Comparison of ENCODE assay signal across 8 cellular contexts in the genomic region with DNA sequence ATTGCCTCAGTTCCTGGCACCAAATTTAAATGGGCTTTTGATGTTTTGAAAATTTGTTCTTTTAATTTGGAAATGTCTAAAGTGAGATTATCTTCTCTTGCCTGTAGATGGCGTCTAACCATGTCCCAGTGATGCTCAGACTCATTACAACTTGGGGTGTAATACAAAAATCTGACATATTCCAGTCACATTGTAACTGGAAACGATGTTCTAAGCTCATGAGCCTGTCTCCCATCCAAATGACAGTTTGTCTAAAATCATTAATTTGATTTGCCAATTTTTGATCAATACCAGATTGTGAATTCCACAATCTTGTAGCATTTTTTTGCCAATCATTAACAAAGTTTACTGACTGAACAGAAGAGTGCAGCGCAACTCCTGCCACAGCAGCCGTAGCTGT. TPM values are rescaled to one million over a fixed set of nuclear protein-coding genes. Genes with fewer than 3 reads are reported as not detected.
A peak's percentile ranks its signal among the peaks of the same experiment; 100 is the strongest.
DNase-seq lines count a peak whose midpoint lies in the region; ATAC-seq, FAIRE-seq and TF ChIP-seq lines count a peak whose summit lies in the region.
"Not testable (repeated sequence)": the region's sequence is repeated elsewhere in the genome, so short reads cannot be mapped to it uniquely, and the experiment has no call there.

No MANE protein-coding gene starts in this region.

- not testable (repeated sequence) for H4K8ac ChIP-seq in trophoblast cell (ENCODE audit: low read depth, low read length)

- TF ChIP-seq CTCF in PC-3 (conservative IDR thresholded peaks at IDR 0.05; ENCODE audit: low read depth, low read length) (peak; percentile 56), endothelial cell of umbilical vein (IDR thresholded peaks at IDR 0.05; ENCODE audit: extremely low read depth in 1 of 2, insufficient read depth in 1 of 2, low read depth in 1 of 2, low read length in 2 of 2) (peak; percentile 12 to 23), kidney epithelial cell (IDR thresholded peaks at IDR 0.05; ENCODE audit: insufficient read depth, low read length, poor library complexity, severe bottlenecking) (peak; percentile 34)

- H4K91ac ChIP-seq in trophoblast cell (ENCODE audit: low read depth, low read length) = not testable (repeated sequence)

- H3K36me3 Mint-ChIP-seq in activated naive CD4-positive, alpha-beta T cell treated with anti-CD3 and anti-CD28 coated beads for 36 hours (ENCODE audit: low read depth) = not testable (repeated sequence)

- H2AK5ac ChIP-seq in trophoblast cell (ENCODE audit: low read length) = not testable (repeated sequence)

- dilution Hi-C loops in endothelial cell of umbilical vein (cut with MboI; ENCODE audit: extremely low pct_ligation_motif_present, low sequenced_read_pairs) = not testable (repeated sequence)

- not testable (repeated sequence) for H3K9ac ChIP-seq in PC-3 (ENCODE audit: low read length); endothelial cell of umbilical vein (replicated peaks; ENCODE audit: extremely low read depth, insufficient read depth, low read length); trophoblast cell (ENCODE audit: low read length)

- not testable (repeated sequence) for H3K79me1 ChIP-seq in trophoblast cell (ENCODE audit: low read length)

- H3K4ac ChIP-seq in trophoblast cell (ENCODE audit: low read depth, low read length) = not testable (repeated sequence)

- H3K9me2 ChIP-seq in PC-3 (replicated peaks; ENCODE audit: low read length) = not testable (repeated sequence)

- intact Hi-C loops in PC-3 (cut with micrococcal nuclease) (loop anchor here (1.0 to 10.0 kb wide), 4 partner anchors 67 to 436 kb away; a partner anchor contains a TSS), endothelial cell of umbilical vein (cut with micrococcal nuclease) (loop anchor here (1.0 kb wide), 1 partner anchor 97 kb away; no protein-coding TSS in a partner anchor)
- intact Hi-C loops in activated naive CD4-positive, alpha-beta T cell treated with anti-CD3 and anti-CD28 coated beads for 36 hours (cut with micrococcal nuclease) = loop anchor here (1.0 kb wide), 1 partner anchor 82 kb away; no protein-coding TSS in a partner anchor

- not testable (repeated sequence) for H3K4me3 Mint-ChIP-seq in activated naive CD4-positive, alpha-beta T cell treated with anti-CD3 and anti-CD28 coated beads for 36 hours

- H2BK5ac ChIP-seq in trophoblast cell (ENCODE audit: low read depth, low read length, poor library complexity) = not testable (repeated sequence)

- not testable (repeated sequence) for TF ChIP-seq POLR2A in endothelial cell of umbilical vein (IDR thresholded peaks at IDR 0.05; ENCODE audit: low read depth, low read length)

- H3K4me1 Mint-ChIP-seq in activated naive CD4-positive, alpha-beta T cell treated with anti-CD3 and anti-CD28 coated beads for 36 hours (ENCODE audit: low read depth) = peaks cover 12% of the 10 kb centered on the region

- not testable (repeated sequence) for H3K36me3 ChIP-seq in PC-3 (ENCODE audit: low read depth, low read length); endothelial cell of umbilical vein (ENCODE audit: control insufficient read depth in 2 of 2, extremely low read depth in 1 of 2, insufficient read depth in 2 of 2, low read length in 2 of 2); kidney epithelial cell (ENCODE audit: control insufficient read depth, insufficient read depth, low read length); trophoblast cell (ENCODE audit: control insufficient read depth in 1 of 2, insufficient read depth in 2 of 2, low read length in 2 of 2)

- H3K14ac ChIP-seq in trophoblast cell (ENCODE audit: low read length) = not testable (repeated sequence)

- no CpG with 5 or more reads among the region's 4 CpGs for WGBS in trophoblast cell (ENCODE audit: extremely low coverage, insufficient coverage, insufficient read length)

- CTCF ChIA-PET in PC-3 (lab: Charles Lee) = interaction anchor here (0.8 to 1.0 kb wide), 3 partner anchors 63 to 84 kb away, joined by 4 to 10 read pairs (median 9); no protein-coding TSS in a partner anchor
- CTCF ChIA-PET in activated naive CD4-positive, alpha-beta T cell treated with anti-CD3 and anti-CD28 coated beads for 36 hours (lab: Charles Lee) = interaction anchor here (0.6 to 2.0 kb wide), 6 partner anchors 8 to 145 kb away, joined by 3 to 14 read pairs (median 4); a partner anchor contains a TSS
- CTCF ChIA-PET in endothelial cell of umbilical vein (lab: Charles Lee) = interaction anchor here (0.6 to 1.4 kb wide), 12 partner anchors 11 to 98 kb away, joined by 3 to 11 read pairs (median 4); a partner anchor contains a TSS

- not testable (repeated sequence) for H2BK120ac ChIP-seq in trophoblast cell (ENCODE audit: insufficient read depth, low read length, poor library complexity)

- H3K79me2 ChIP-seq in PC-3 (ENCODE audit: low read length); endothelial cell of umbilical vein (ENCODE audit: control insufficient read depth, insufficient read depth, low read length); trophoblast cell (ENCODE audit: control insufficient read depth, insufficient read depth, low read length, poor library complexity): not testable (repeated sequence)

- not testable (repeated sequence) for BruUV-seq in PC-3 (replicated peaks; lab: Mats Ljungman, UMichigan); endothelial cell of umbilical vein (replicated peaks; lab: Mats Ljungman, UMichigan)

- not testable (repeated sequence) for H2AFZ ChIP-seq in PC-3 (ENCODE audit: low read length); endothelial cell of umbilical vein (ENCODE audit: low read depth, low read length); trophoblast cell (ENCODE audit: insufficient read depth, low read length, poor library complexity)

- H3K27ac Mint-ChIP-seq in activated naive CD4-positive, alpha-beta T cell treated with anti-CD3 and anti-CD28 coated beads for 36 hours = not testable (repeated sequence)

- not testable (repeated sequence) for H3K4me2 ChIP-seq in PC-3 (ENCODE audit: low read length); endothelial cell of umbilical vein (ENCODE audit: insufficient read depth, low read length); trophoblast cell (ENCODE audit: low read length)

- DNase-seq in ELR (ENCODE audit: low read depth) (peak; percentile 46), Kasumi-1 (lab: John Stamatoyannopoulos, UW) (peak; percentile 51 to 54), PC-3 (peak; percentile 46)
- peak; percentile 32 for DNase-seq in activated naive CD4-positive, alpha-beta T cell treated with anti-CD3 and anti-CD28 coated beads for 36 hours
- DNase-seq in endothelial cell of umbilical vein (ENCODE audit: low read depth, low spot score); kidney epithelial cell (ENCODE audit: low read depth); trophoblast cell: not testable (repeated sequence)

- not testable (repeated sequence) for H3K27me3 Mint-ChIP-seq in activated naive CD4-positive, alpha-beta T cell treated with anti-CD3 and anti-CD28 coated beads for 36 hours (ENCODE audit: low read depth)

- not testable (repeated sequence) for H3K27ac ChIP-seq in PC-3 (ENCODE audit: low read length); endothelial cell of umbilical vein (ENCODE audit: insufficient read depth, low read depth, low read length); trophoblast cell (ENCODE audit: low read depth, low read length)

- ATAC-seq in PC-3 = not testable (repeated sequence)

- H2BK12ac ChIP-seq in trophoblast cell (ENCODE audit: low read length) = peak overlapping the region; percentile 24

- H3K4me3 ChIP-seq in PC-3 (ENCODE audit: low read length); endothelial cell of umbilical vein (replicated peaks in 1 of 3; ENCODE audit: insufficient read depth in 1 of 3, low read depth in 1 of 3, low read length in 3 of 3); kidney epithelial cell (ENCODE audit: low read depth, low read length); trophoblast cell (ENCODE audit: low read depth, low read length): not testable (repeated sequence)

- H3K23ac ChIP-seq in trophoblast cell (ENCODE audit: low read length) = not testable (repeated sequence)

- peaks cover 11% of the 10 kb centered on the region for H3K4me1 ChIP-seq in PC-3 (ENCODE audit: insufficient read depth, low read length)
- not testable (repeated sequence) for H3K4me1 ChIP-seq in endothelial cell of umbilical vein (ENCODE audit: control insufficient read depth, extremely low read depth, insufficient read depth, low read length); trophoblast cell (ENCODE audit: control insufficient read depth in 1 of 2, insufficient read depth in 2 of 2, low read length in 2 of 2)

- FAIRE-seq in A204.1 (lab: Jason Lieb, UNC) = peak; percentile 74
- FAIRE-seq in endothelial cell of umbilical vein (lab: Jason Lieb, UNC) = not testable (repeated sequence)

- not testable (repeated sequence) for H3K27me3 ChIP-seq in PC-3 (ENCODE audit: low read length); endothelial cell of umbilical vein (ENCODE audit: control insufficient read depth in 2 of 2, insufficient read depth in 2 of 2, low read length in 2 of 2); kidney epithelial cell (ENCODE audit: control insufficient read depth, insufficient read depth, low read length); trophoblast cell (ENCODE audit: insufficient read depth, low read length)

- H3K9me3 ChIP-seq in PC-3 (ENCODE audit: low read length); endothelial cell of umbilical vein (replicated peaks; ENCODE audit: control insufficient read depth, insufficient read depth, low read length); trophoblast cell (ENCODE audit: insufficient read depth, low read depth, low read length): not testable (repeated sequence)

- H3K9me1 ChIP-seq in endothelial cell of umbilical vein (replicated peaks; ENCODE audit: control insufficient read depth, extremely low read depth, insufficient read depth, low read length) = not testable (repeated sequence)

- not testable (repeated sequence) for H3F3A ChIP-seq in PC-3 (ENCODE audit: low read length, unreplicated experiment)

- POLR2A ChIA-PET in PC-3 (lab: Charles Lee; ENCODE audit: unreplicated experiment); endothelial cell of umbilical vein (lab: Charles Lee): not testable (repeated sequence)

- H4K20me1 ChIP-seq in PC-3 (ENCODE audit: low read length); endothelial cell of umbilical vein (replicated peaks; ENCODE audit: control insufficient read depth, extremely low read depth, insufficient read depth, low read length): not testable (repeated sequence)

- H4K12ac ChIP-seq in trophoblast cell (ENCODE audit: low read depth, low read length) = not testable (repeated sequence)

- not testable (repeated sequence) for H3K9me3 Mint-ChIP-seq in activated naive CD4-positive, alpha-beta T cell treated with anti-CD3 and anti-CD28 coated beads for 36 hours

- H3K18ac ChIP-seq in trophoblast cell (ENCODE audit: low read length) = not testable (repeated sequence)

RNA-seq across cellular contexts. Expression of a gene that starts 5.1 kb away (rescaled TPM):
- 54.1 and 76.1 TPM in 2 replicates for total RNA-seq in PC-3 (2014; rRNA removed)
- 10 to 100 TPM; 82.0 to 83.7 TPM for total RNA-seq in activated naive CD4-positive, alpha-beta T cell treated with anti-CD3 and anti-CD28 coated beads for 36 hours
- 34.8 and 38.9 TPM in 2 replicates for total RNA-seq in endothelial cell of umbilical vein
- 56.6 and 63.2 TPM in 2 replicates for polyA plus RNA-seq in endothelial cell of umbilical vein
- polyA plus RNA-seq in endothelial cell of umbilical vein (2011; cell fraction: cytosol; rRNA removed) = 42.6 and 43.5 TPM in 2 replicates
- polyA plus RNA-seq in endothelial cell of umbilical vein (2011; cell fraction: nucleus; rRNA removed) = 27.6 and 28.6 TPM in 2 replicates
- polyA plus RNA-seq in endothelial cell of umbilical vein (2012) = 22.3 and 31.3 TPM in 2 replicates
- 21.8 and 28.3 TPM in 2 replicates for polyA minus RNA-seq in endothelial cell of umbilical vein
- 21.2 TPM for polyA minus RNA-seq in endothelial cell of umbilical vein (2011; cell fraction: cytosol; rRNA and poly(A)+ RNA removed)
- 7.5 and 9.9 TPM in 2 replicates for polyA minus RNA-seq in endothelial cell of umbilical vein (2011; cell fraction: nucleus; rRNA and poly(A)+ RNA removed)
- total RNA-seq in kidney epithelial cell = 45.9 and 52.6 TPM in 2 replicates
- 40.2 and 42.5 TPM in 2 replicates for polyA plus RNA-seq in trophoblast cell (2013)

RNA-seq across cellular contexts. Expression of a gene that starts 31.2 kb away (rescaled TPM):
- total RNA-seq in PC-3 (2014; rRNA removed) (not detected in 2 replicates), endothelial cell of umbilical vein (not detected in 2 replicates), kidney epithelial cell (not detected in 2 replicates)
- not detected for total RNA-seq in activated naive CD4-positive, alpha-beta T cell treated with anti-CD3 and anti-CD28 coated beads for 36 hours
- 0.14 TPM in 1 of 2 replicates, not detected in the other for polyA plus RNA-seq in endothelial cell of umbilical vein
- polyA plus RNA-seq in endothelial cell of umbilical vein (2011; cell fraction: cytosol; rRNA removed) = not detected in 2 replicates
- polyA plus RNA-seq in endothelial cell of umbilical vein (2011; cell fraction: nucleus; rRNA removed) = not detected in 2 replicates
- polyA plus RNA-seq in endothelial cell of umbilical vein (2012) = not detected in 2 replicates
- not detected in 2 replicates for polyA minus RNA-seq in endothelial cell of umbilical vein
- not detected for polyA minus RNA-seq in endothelial cell of umbilical vein (2011; cell fraction: cytosol; rRNA and poly(A)+ RNA removed)
- not detected in 2 replicates for polyA minus RNA-seq in endothelial cell of umbilical vein (2011; cell fraction: nucleus; rRNA and poly(A)+ RNA removed)
- polyA plus RNA-seq in trophoblast cell (2013) = 0.11 TPM in 2 replicates

RNA-seq across cellular contexts. Expression of a gene that starts 38.8 kb away (rescaled TPM):
- total RNA-seq in PC-3 (2014; rRNA removed) (8.4 and 11.6 TPM in 2 replicates), endothelial cell of umbilical vein (41.8 and 43.5 TPM in 2 replicates), kidney epithelial cell (12.4 and 18.8 TPM in 2 replicates)
- 10 to 100 TPM; 46.3 to 47.1 TPM for total RNA-seq in activated naive CD4-positive, alpha-beta T cell treated with anti-CD3 and anti-CD28 coated beads for 36 hours
- polyA plus RNA-seq in endothelial cell of umbilical vein = 63.7 and 65.2 TPM in 2 replicates
- polyA plus RNA-seq in endothelial cell of umbilical vein (2011; cell fraction: cytosol; rRNA removed) = 13.5 and 20.3 TPM in 2 replicates
- 380 and 478 TPM in 2 replicates for polyA plus RNA-seq in endothelial cell of umbilical vein (2011; cell fraction: nucleus; rRNA removed)
- polyA plus RNA-seq in endothelial cell of umbilical vein (2012) = 26.4 and 27.3 TPM in 2 replicates
- polyA minus RNA-seq in endothelial cell of umbilical vein = 84.2 and 98.1 TPM in 2 replicates
- 8.4 TPM for polyA minus RNA-seq in endothelial cell of umbilical vein (2011; cell fraction: cytosol; rRNA and poly(A)+ RNA removed)
- polyA minus RNA-seq in endothelial cell of umbilical vein (2011; cell fraction: nucleus; rRNA and poly(A)+ RNA removed) = 74.4 and 87.9 TPM in 2 replicates
- polyA plus RNA-seq in trophoblast cell (2013) = 11.9 and 12.1 TPM in 2 replicates

RNA-seq across cellular contexts. Expression of a gene that starts 41.5 kb away (rescaled TPM):
- total RNA-seq in PC-3 (2014; rRNA removed) (32.5 and 34.1 TPM in 2 replicates), endothelial cell of umbilical vein (29.6 and 31.4 TPM in 2 replicates), kidney epithelial cell (38.7 and 56.0 TPM in 2 replicates)
- 10 to 100 TPM; 11.7 to 13.6 TPM for total RNA-seq in activated naive CD4-positive, alpha-beta T cell treated with anti-CD3 and anti-CD28 coated beads for 36 hours
- 46.5 and 50.1 TPM in 2 replicates for polyA plus RNA-seq in endothelial cell of umbilical vein
- 31.9 and 35.0 TPM in 2 replicates for polyA plus RNA-seq in endothelial cell of umbilical vein (2011; cell fraction: cytosol; rRNA removed)
- polyA plus RNA-seq in endothelial cell of umbilical vein (2011; cell fraction: nucleus; rRNA removed) = 14.3 and 15.5 TPM in 2 replicates
- polyA plus RNA-seq in endothelial cell of umbilical vein (2012) = 23.1 and 35.2 TPM in 2 replicates
- 50.6 and 58.6 TPM in 2 replicates for polyA minus RNA-seq in endothelial cell of umbilical vein
- polyA minus RNA-seq in endothelial cell of umbilical vein (2011; cell fraction: cytosol; rRNA and poly(A)+ RNA removed) = 43.1 TPM
- polyA minus RNA-seq in endothelial cell of umbilical vein (2011; cell fraction: nucleus; rRNA and poly(A)+ RNA removed) = 10.1 and 14.6 TPM in 2 replicates
- 19.5 and 20.3 TPM in 2 replicates for polyA plus RNA-seq in trophoblast cell (2013)

RNA-seq across cellular contexts. Expression of a gene that starts 53.8 kb away (rescaled TPM):
- 4.0 and 4.7 TPM in 2 replicates for total RNA-seq in PC-3 (2014; rRNA removed)
- total RNA-seq in activated naive CD4-positive, alpha-beta T cell treated with anti-CD3 and anti-CD28 coated beads for 36 hours = under 1 TPM; 0.24 to 0.25 TPM
- 1.2 and 1.5 TPM in 2 replicates for total RNA-seq in endothelial cell of umbilical vein
- 1.3 and 1.6 TPM in 2 replicates for polyA plus RNA-seq in endothelial cell of umbilical vein
- polyA plus RNA-seq in endothelial cell of umbilical vein (2011; cell fraction: cytosol; rRNA removed) = 0.94 and 1.9 TPM in 2 replicates
- polyA plus RNA-seq in endothelial cell of umbilical vein (2011; cell fraction: nucleus; rRNA removed) = 4.1 and 4.9 TPM in 2 replicates
- 0.40 and 0.64 TPM in 2 replicates for polyA plus RNA-seq in endothelial cell of umbilical vein (2012)
- 1.2 and 2.1 TPM in 2 replicates for polyA minus RNA-seq in endothelial cell of umbilical vein
- polyA minus RNA-seq in endothelial cell of umbilical vein (2011; cell fraction: cytosol; rRNA and poly(A)+ RNA removed) = 0.41 TPM
- polyA minus RNA-seq in endothelial cell of umbilical vein (2011; cell fraction: nucleus; rRNA and poly(A)+ RNA removed) = 1.3 and 1.4 TPM in 2 replicates
- total RNA-seq in kidney epithelial cell = 2.8 and 3.6 TPM in 2 replicates
- 5.2 and 5.9 TPM in 2 replicates for polyA plus RNA-seq in trophoblast cell (2013)
